In genomic region chr6:159979136-159979874, GRCh38 we compare ENCODE assay signal across 1 cellular context.
TF ChIP-seq lines count a peak whose summit lies in the region.

No MANE protein-coding gene starts in this region.

TF ChIP-seq in WTC11, 78 proteins besides CTCF, POLR2A, EP300 and RAD21 (continued from another document):
- TF ChIP-seq FOXP4 (CRISPR knock-in tag; IDR thresholded peaks at IDR 0.05): no peak
- no peak; the same call in 1 of the 2 replicates for TF ChIP-seq ZNF423 (CRISPR knock-in tag; IDR thresholded peaks at IDR 0.05)
- TF ChIP-seq, protein P1, sequence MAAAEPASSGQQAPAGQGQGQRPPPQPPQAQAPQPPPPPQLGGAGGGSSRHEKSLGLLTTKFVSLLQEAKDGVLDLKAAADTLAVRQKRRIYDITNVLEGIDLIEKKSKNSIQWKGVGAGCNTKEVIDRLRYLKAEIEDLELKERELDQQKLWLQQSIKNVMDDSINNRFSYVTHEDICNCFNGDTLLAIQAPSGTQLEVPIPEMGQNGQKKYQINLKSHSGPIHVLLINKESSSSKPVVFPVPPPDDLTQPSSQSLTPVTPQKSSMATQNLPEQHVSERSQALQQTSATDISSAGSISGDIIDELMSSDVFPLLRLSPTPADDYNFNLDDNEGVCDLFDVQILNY (CRISPR knock-in tag; IDR thresholded peaks at IDR 0.05): no peak
- TF ChIP-seq GABPB1 (CRISPR knock-in tag; IDR thresholded peaks at IDR 0.05): no peak
- no peak for TF ChIP-seq NFYB (CRISPR knock-in tag; conservative IDR thresholded peaks at IDR 0.05; ENCODE audit: low read depth)
- no peak for TF ChIP-seq CDX4 (CRISPR knock-in tag; IDR thresholded peaks at IDR 0.05; ENCODE audit: borderline replicate concordance)
- TF ChIP-seq, protein P2, sequence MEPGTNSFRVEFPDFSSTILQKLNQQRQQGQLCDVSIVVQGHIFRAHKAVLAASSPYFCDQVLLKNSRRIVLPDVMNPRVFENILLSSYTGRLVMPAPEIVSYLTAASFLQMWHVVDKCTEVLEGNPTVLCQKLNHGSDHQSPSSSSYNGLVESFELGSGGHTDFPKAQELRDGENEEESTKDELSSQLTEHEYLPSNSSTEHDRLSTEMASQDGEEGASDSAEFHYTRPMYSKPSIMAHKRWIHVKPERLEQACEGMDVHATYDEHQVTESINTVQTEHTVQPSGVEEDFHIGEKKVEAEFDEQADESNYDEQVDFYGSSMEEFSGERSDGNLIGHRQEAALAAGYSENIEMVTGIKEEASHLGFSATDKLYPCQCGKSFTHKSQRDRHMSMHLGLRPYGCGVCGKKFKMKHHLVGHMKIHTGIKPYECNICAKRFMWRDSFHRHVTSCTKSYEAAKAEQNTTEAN (CRISPR knock-in tag; IDR thresholded peaks at IDR 0.05): no peak
